ENCODE assay signal across 2 cellular contexts in genomic region chr1:202117898-202118371, GRCh38.
TF ChIP-seq lines count a peak whose summit lies in the region.

No MANE protein-coding gene starts in this region.

TF ChIP-seq in liver, 16 proteins besides CTCF, POLR2A, EP300 and RAD21 (continued from another document):
- TF ChIP-seq MAX (IDR thresholded peaks at IDR 0.05) (peak; percentile 51), JUND (IDR thresholded peaks at IDR 0.05) (peak in 1 of 2 donors; percentile 70), ZBTB33 (IDR thresholded peaks at IDR 0.05) (no peak), SP1 (IDR thresholded peaks at IDR 0.05) (peak; percentile 61), GABPA (IDR thresholded peaks at IDR 0.05 in 1 of 2, conservative IDR thresholded peaks at IDR 0.05 in 1 of 2) (no peak), NR2F2 (IDR thresholded peaks at IDR 0.05) (peak; percentile 40), REST (IDR thresholded peaks at IDR 0.05) (peak; percentile 39), RXRA (IDR thresholded peaks at IDR 0.05) (peak; percentile 39 to 88), HNF4G (IDR thresholded peaks at IDR 0.05) (peak; percentile 36), HNF4A (conservative IDR thresholded peaks at IDR 0.05) (peak; percentile 77 to 90), EGR1 (IDR thresholded peaks at IDR 0.05; ENCODE audit: low read depth in 2 of 2) (no peak), TAF1 (conservative IDR thresholded peaks at IDR 0.05) (no peak), ATF3 (IDR thresholded peaks at IDR 0.05) (no peak), FOXA2 (IDR thresholded peaks at IDR 0.05) (peak; percentile 13), FOXA1 (IDR thresholded peaks at IDR 0.05) (no peak)

TF ChIP-seq in WTC11, 78 proteins besides CTCF, POLR2A, EP300 and RAD21:
- TF ChIP-seq FOXP4 (CRISPR knock-in tag; IDR thresholded peaks at IDR 0.05) = no peak
- no peak for TF ChIP-seq GABPB1 (CRISPR knock-in tag; IDR thresholded peaks at IDR 0.05)
- TF ChIP-seq ZNF219 (CRISPR knock-in tag; IDR thresholded peaks at IDR 0.05; ENCODE audit: borderline replicate concordance) = no peak
- TF ChIP-seq NR2C2 (CRISPR knock-in tag; IDR thresholded peaks at IDR 0.05) = no peak
- no peak for TF ChIP-seq SMAD4 (CRISPR knock-in tag; IDR thresholded peaks at IDR 0.05)
- TF ChIP-seq E2F4 (CRISPR knock-in tag; IDR thresholded peaks at IDR 0.05; ENCODE audit: borderline replicate concordance, low read depth) = no peak
- no peak for TF ChIP-seq ATF6 (CRISPR knock-in tag; IDR thresholded peaks at IDR 0.05)
- no peak for TF ChIP-seq JUN (CRISPR knock-in tag; IDR thresholded peaks at IDR 0.05)
- no peak for TF ChIP-seq ARID4B (CRISPR knock-in tag; IDR thresholded peaks at IDR 0.05; ENCODE audit: borderline replicate concordance)
- TF ChIP-seq GRHL2 (CRISPR knock-in tag; IDR thresholded peaks at IDR 0.05; ENCODE audit: insufficient replicate concordance, severe bottlenecking) = no peak
- TF ChIP-seq AR (CRISPR knock-in tag; IDR thresholded peaks at IDR 0.05) = no peak
- TF ChIP-seq NFATC4 (CRISPR knock-in tag; IDR thresholded peaks at IDR 0.05) = no peak
TF ChIP-seq in WTC11: peak in this region for 0.
